In genomic region chr2:38959938-38960608, GRCh38 we compare ENCODE assay signal across 8 cellular contexts.
DNase-seq lines count a peak whose midpoint lies in the region; ATAC-seq and TF ChIP-seq lines count a peak whose summit lies in the region.

No MANE protein-coding gene starts in this region.

- H4K20me1 ChIP-seq in H9 (ENCODE audit: control insufficient read depth, insufficient read depth, insufficient read length), result no peaks in the 10 kb centered on the region

- peaks cover 25% of the 10 kb centered on the region for H3K27me3 Mint-ChIP-seq in CD4-positive, alpha-beta T cell
- H3K27me3 Mint-ChIP-seq in H9 (ENCODE audit: low read depth), result peaks cover 10% of the 10 kb centered on the region

- POLR2A ChIA-PET in CD4-positive, alpha-beta T cell (lab: Charles Lee), result interaction anchor here (1.0 kb wide), 1 partner anchor 12 kb away, joined by 3 read pairs; no protein-coding TSS in a partner anchor

- H3K79me2 ChIP-seq in H9 (ENCODE audit: insufficient read depth, low read length), result no peaks in the 10 kb centered on the region

- no CpG with 5 or more reads among the region's 97 CpGs for WGBS in H9 (ENCODE audit: extremely low coverage, insufficient read length, low lambda C conversion rate)

- H3K4me1 Mint-ChIP-seq in CD4-positive, alpha-beta T cell (ENCODE audit: low read depth), result peaks cover 4% of the 10 kb centered on the region
- no peaks in the 10 kb centered on the region for H3K4me1 Mint-ChIP-seq in H9

- 0 out of 2 replicates have a peak overlapping the region, but pooled peaks have one; percentile 70 for H3K14ac ChIP-seq in H9 (ENCODE audit: insufficient read depth, low read length)

- H3K9ac ChIP-seq in H9 (ENCODE audit: extremely low read depth, insufficient read length, low read length), result no peak overlapping the region

- peaks cover 4% of the 10 kb centered on the region for H3K23me2 ChIP-seq in H9 (ENCODE audit: insufficient read length, low read depth, low read length, poor library complexity, severe bottlenecking)

- H2BK12ac ChIP-seq in H9 (ENCODE audit: insufficient read length, low read depth, low read length), result no peak overlapping the region

- DNase-seq in CD4-positive, alpha-beta T cell, result peak; percentile 29 to 63 (median 48)
- DNase-seq in H9 (peak; percentile 85), coronary artery (ENCODE audit: low spot score) (no peak), kidney tubule cell (ENCODE audit: low spot score) (peak; percentile 82), NCI-H2107 (lab: John Stamatoyannopoulos, UW) (no peak), NCI-H345 treated with DMSO at 0.1 percent for 48 hours (lab: John Stamatoyannopoulos, UW; ENCODE audit: unreplicated experiment) (no peak)
- DNase-seq in activated CD4-positive, alpha-beta T cell treated with anti-CD3 and anti-CD28 coated beads for 1 hour, result peak; percentile 40
- peak; percentile 78 for DNase-seq in stimulated activated CD4-positive, alpha-beta T cell treated with anti-CD3 and anti-CD28 coated beads, Interleukin-1b, Interleukin-23, amount 100 ng/mL, for 48 hours

- no peaks in the 10 kb centered on the region for H3K9me3 Mint-ChIP-seq in CD4-positive, alpha-beta T cell
- no peaks in the 10 kb centered on the region; a peak in 1 of 5 replicates for H3K9me3 Mint-ChIP-seq in H9

- CTCF ChIA-PET in CD4-positive, alpha-beta T cell (lab: Charles Lee), result no interaction called here

- no peak overlapping the region for H3K56ac ChIP-seq in H9 (ENCODE audit: insufficient read length, low read depth, low read length)

- no peak overlapping the region for H3K4ac ChIP-seq in H9 (ENCODE audit: low read depth, low read length)

- H2BK5ac ChIP-seq in H9 (ENCODE audit: insufficient read length, low read length), result no peak overlapping the region

- no peak overlapping the region for H2BK15ac ChIP-seq in H9 (ENCODE audit: low read depth, low read length)

- peaks cover 9% of the 10 kb centered on the region for H3K27me3 ChIP-seq in CD4-positive, alpha-beta T cell (ENCODE audit: control insufficient read depth, insufficient read depth, low read length)
- H3K27me3 ChIP-seq in H9 (ENCODE audit: insufficient read depth, low read length), result no peaks in the 10 kb centered on the region; the same call in 1 of the 2 replicates

- TF ChIP-seq CTCF in CD4-positive, alpha-beta T cell (IDR thresholded peaks at IDR 0.05), result no peak
- no peak for TF ChIP-seq CTCF in H9 (conservative IDR thresholded peaks at IDR 0.05)
- TF ChIP-seq CTCF in coronary artery (IDR thresholded peaks at IDR 0.05), result no peak

- no peak overlapping the region for H3K27ac ChIP-seq in CD4-positive, alpha-beta T cell (ENCODE audit: low read depth, low read length)
- no peak overlapping the region for H3K27ac ChIP-seq in H9 (ENCODE audit: insufficient read length, low read depth, low read length)
- H3K27ac ChIP-seq in coronary artery, result peak overlapping the region in 1 of 2 donors; percentile 6

- H3K9me3 ChIP-seq in CD4-positive, alpha-beta T cell (ENCODE audit: control insufficient read depth, low read length), result no peaks in the 10 kb centered on the region
- H3K9me3 ChIP-seq in H9 (ENCODE audit: control insufficient read depth, low read depth, low read length), result no peaks in the 10 kb centered on the region

- H4K5ac ChIP-seq in H9 (ENCODE audit: insufficient read length, low read depth, low read length), result no peak overlapping the region

- no peak overlapping the region for H3K27ac Mint-ChIP-seq in CD4-positive, alpha-beta T cell
- H3K27ac Mint-ChIP-seq in H9, result no peak overlapping the region

- no peaks in the 10 kb centered on the region for H3K36me3 Mint-ChIP-seq in CD4-positive, alpha-beta T cell (ENCODE audit: low read depth)
- peaks cover 0 to 6% (median 0%) of the 10 kb centered on the region in 3 experiments; a peak in 2 of 7 replicates for H3K36me3 Mint-ChIP-seq in H9 (ENCODE audit: insufficient read depth in 1 of 3, low read depth in 3 of 3)

- H2AFZ ChIP-seq in H9 (ENCODE audit: low read length), result no peak overlapping the region

- H2AK5ac ChIP-seq in H9 (ENCODE audit: insufficient read length, low read length), result no peak overlapping the region

- intact Hi-C loops in CD4-positive, alpha-beta T cell (cut with DNase I, micrococcal nuclease), result no loop called here

- H3T11ph ChIP-seq in H9 (ENCODE audit: low read length), result no peak overlapping the region

- H2BK120ac ChIP-seq in H9 (ENCODE audit: low read depth, low read length, poor library complexity, severe bottlenecking), result no peak overlapping the region

- peak; percentile 99 for ATAC-seq in CD4-positive, alpha-beta T cell (ENCODE audit: poor library complexity)

- H3K4me3 ChIP-seq in coronary artery, result peak overlapping the region; percentile 68

- no peak overlapping the region for H2BK20ac ChIP-seq in H9 (ENCODE audit: low read depth, low read length, poor library complexity, severe bottlenecking)

- H3K4me3 Mint-ChIP-seq in CD4-positive, alpha-beta T cell, result no peak overlapping the region
- peak overlapping the region in 1 of 2 experiments; percentile 46; a peak in 2 of 5 replicates for H3K4me3 Mint-ChIP-seq in H9

- H3K79me1 ChIP-seq in H9 (ENCODE audit: insufficient read depth, low read depth, low read length, poor library complexity, severe bottlenecking), result no peaks in the 10 kb centered on the region

- no peak overlapping the region for H4K91ac ChIP-seq in H9 (ENCODE audit: insufficient read length, low read depth, low read length)

- peak overlapping the region; percentile 45 for H3K18ac ChIP-seq in H9 (ENCODE audit: insufficient read length, low read depth, low read length)

- no peaks in the 10 kb centered on the region for H3K4me1 ChIP-seq in H9 (ENCODE audit: insufficient read depth, low read length)

- no peak overlapping the region for H3K4me2 ChIP-seq in H9 (ENCODE audit: insufficient read depth, insufficient read length, low read length)

- no peak overlapping the region for H3K23ac ChIP-seq in H9 (ENCODE audit: insufficient read length, low read depth, low read length)

- H4K8ac ChIP-seq in H9 (replicated peaks; ENCODE audit: insufficient read length, low read depth, low read length), result no peak overlapping the region

Comparison
In these comparisons a context has a peak if more than half of its experiments do, and no peak if none do; other contexts are left out.
1. DNase-seq: peak in CD4-positive, alpha-beta T cell (10 of 10), H9 (single experiment), activated CD4-positive, alpha-beta T cell treated with anti-CD3 and anti-CD28 coated beads for 1 hour (single experiment), kidney tubule cell (single experiment) and stimulated activated CD4-positive, alpha-beta T cell treated with anti-CD3 and anti-CD28 coated beads, Interleukin-1b, Interleukin-23, amount 100 ng/mL, for 48 hours (single experiment); none in coronary artery (single experiment), NCI-H2107 (single experiment) and NCI-H345 treated with DMSO at 0.1 percent for 48 hours (single experiment).